In genomic region chr6:119172813-119173212, GRCh38 we compare ENCODE assay signal across 1 cellular context.
A peak's percentile ranks its signal among the peaks of the same experiment; 100 is the strongest.
TF ChIP-seq lines count a peak whose summit lies in the region.

No MANE protein-coding gene starts in this region.

TF ChIP-seq in K562, 482 proteins besides CTCF, POLR2A, EP300 and RAD21 (continued from another document):
- TF ChIP-seq NR2C2 (CRISPR knock-in tag; IDR thresholded peaks at IDR 0.05) = peak; percentile 58; the same call in 1 of the 2 replicates
- TF ChIP-seq NR2C2 (tag; IDR thresholded peaks at IDR 0.05) = peak; percentile 86
- 0 out of 2 replicates have a peak, but pooled peaks have one; percentile 19 for TF ChIP-seq JUN (IDR thresholded peaks at IDR 0.05; ENCODE audit: borderline replicate concordance, low read depth, low read length)
- no peak for TF ChIP-seq JUN (CRISPR knock-in tag; IDR thresholded peaks at IDR 0.05; ENCODE audit: borderline replicate concordance)
- peak; percentile 26; the same call in 1 of the 2 replicates for TF ChIP-seq JUND (IDR thresholded peaks at IDR 0.05; ENCODE audit: borderline replicate concordance, low read depth, low read length)
- TF ChIP-seq JUND (tag; IDR thresholded peaks at IDR 0.05; ENCODE audit: borderline replicate concordance, low read depth, low read length) = 0 out of 3 replicates have a peak, but pooled peaks have one; percentile 27
- TF ChIP-seq CEBPG (CRISPR knock-in tag; IDR thresholded peaks at IDR 0.05) = no peak
- TF ChIP-seq CEBPG (tag; conservative IDR thresholded peaks at IDR 0.05 in 1 of 2, IDR thresholded peaks at IDR 0.05 in 1 of 2) = no peak
- no peak for TF ChIP-seq GATAD2B (IDR thresholded peaks at IDR 0.05; ENCODE audit: borderline replicate concordance)
- TF ChIP-seq PBX2 (CRISPR knock-in tag; IDR thresholded peaks at IDR 0.05; ENCODE audit: low read depth) = no peak
- 0 out of 2 replicates have a peak, but pooled peaks have one; percentile 9 for TF ChIP-seq PBX2 (tag; conservative IDR thresholded peaks at IDR 0.05; ENCODE audit: low read depth)
- peak; percentile 34; the same call in 1 of the 2 replicates for TF ChIP-seq L3MBTL2 (IDR thresholded peaks at IDR 0.05)
- TF ChIP-seq NR1H2 (CRISPR knock-in tag; IDR thresholded peaks at IDR 0.05) = no peak
- TF ChIP-seq BACH1 (tag; IDR thresholded peaks at IDR 0.05) = no peak
- peak; percentile 44; the same call in 1 of the 2 replicates for TF ChIP-seq MGA (IDR thresholded peaks at IDR 0.05)
- TF ChIP-seq TCF7L2 (IDR thresholded peaks at IDR 0.05; ENCODE audit: low read depth, low read length) = no peak
- no peak for TF ChIP-seq IRF9 (tag; IDR thresholded peaks at IDR 0.05)
- TF ChIP-seq ZNF592 (IDR thresholded peaks at IDR 0.05) = peak; percentile 79
- peak; percentile 64 for TF ChIP-seq ATF3 (IDR thresholded peaks at IDR 0.05)
- TF ChIP-seq ATF3 (CRISPR knock-in tag; conservative IDR thresholded peaks at IDR 0.05) = no peak
- peak; percentile 75 for TF ChIP-seq MEF2A (IDR thresholded peaks at IDR 0.05; ENCODE audit: control insufficient read depth, low read depth, low read length)
- TF ChIP-seq ZBTB33 (CRISPR knock-in tag; IDR thresholded peaks at IDR 0.05) = no peak
- TF ChIP-seq EHMT2 (IDR thresholded peaks at IDR 0.05) = no peak
- peak; percentile 19; the same call in 1 of the 2 replicates for TF ChIP-seq DPF2 (IDR thresholded peaks at IDR 0.05)
- no peak for TF ChIP-seq ESRRA (IDR thresholded peaks at IDR 0.05; ENCODE audit: borderline replicate concordance, low read depth)
- TF ChIP-seq CTCFL (IDR thresholded peaks at IDR 0.05; ENCODE audit: borderline replicate concordance, insufficient read depth, low read depth, low read length, poor library complexity, severe bottlenecking) = no peak
